40 cellular contexts compared by ENCODE assay signal in the genomic region with DNA sequence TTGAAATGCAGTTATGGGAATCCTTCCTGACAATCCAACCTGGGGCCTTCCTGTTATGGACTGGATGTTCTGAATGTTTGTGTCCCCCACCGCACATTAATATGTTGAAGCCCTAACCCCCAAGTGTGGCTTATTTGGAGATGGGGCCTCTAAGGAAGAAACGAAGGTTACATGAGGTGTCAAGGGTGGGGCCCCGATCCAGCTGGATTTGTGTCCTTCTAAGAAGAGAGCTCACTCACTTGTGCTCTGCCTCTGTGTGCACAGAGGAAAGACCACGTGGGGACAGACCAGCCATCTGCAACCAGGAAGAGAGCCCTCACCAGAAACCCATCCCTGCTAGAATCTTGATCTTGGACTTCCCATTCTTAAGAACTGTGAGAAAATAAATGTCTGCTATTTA. TPM values are rescaled to one million over a fixed set of nuclear protein-coding genes. Genes with fewer than 3 reads are reported as not detected.
A peak's percentile ranks its signal among the peaks of the same experiment; 100 is the strongest.
DNase-seq lines count a peak whose midpoint lies in the region; ATAC-seq, FAIRE-seq and TF ChIP-seq lines count a peak whose summit lies in the region.
"Had no signal": no experiment of that assay in that cellular context is flagged by ENCODE, and none has a peak within 500 bp of the region (broad histone marks: within the 10 kb centered on the region; RNA-seq: fewer than 3 reads in every experiment).

No MANE protein-coding gene starts in this region.

- POLR2A ChIA-PET in HepG2 (lab: Yijun Ruan, JAX) (no interaction called here), OCI-LY7 (lab: Charles Lee) (interaction anchor here (1.3 kb wide), 1 partner anchor 583 kb away, joined by 3 read pairs; no protein-coding TSS in a partner anchor), K562 (lab: Yijun Ruan, JAX) (no interaction called here)

- intact Hi-C loops in HepG2 (cut with micrococcal nuclease; ENCODE audit: unreplicated experiment): loop anchor here (5.0 to 10.0 kb wide), 2 partner anchors 532 to 599 kb away; partner anchors contain the start of genes R3HDM1 and ZRANB3
- intact Hi-C loops in right lobe of liver (cut with DNase I): loop anchor here in 1 of 2 donors (10.0 kb wide), 1 partner anchor 712 kb away; no protein-coding TSS in a partner anchor
- intact Hi-C loops in OCI-LY7 (cut with micrococcal nuclease; ENCODE audit: unreplicated experiment): loop anchor here (5.0 to 10.0 kb wide), 3 partner anchors 469 to 602 kb away; partner anchors contain the start of genes R3HDM1 and ZRANB3
- intact Hi-C loops in K562 (cut with micrococcal nuclease): loop anchor here (5.0 to 10.0 kb wide), 6 partner anchors 172 to 1382 kb away; partner anchors contain the start of genes R3HDM1 and ZRANB3
- intact Hi-C loops in colonic mucosa (cut with DNase I): loop anchor here (10.0 kb wide), 1 partner anchor 792 kb away; no protein-coding TSS in a partner anchor

- no peak overlapping the region for H3K4me3 ChIP-seq in HepG2 (replicated peaks in 1 of 3; ENCODE audit: insufficient read depth in 1 of 3, low read depth in 2 of 3, low read length in 3 of 3)
- no peak overlapping the region for H3K4me3 ChIP-seq in right lobe of liver
- no peak overlapping the region for H3K4me3 ChIP-seq in OCI-LY7 (ENCODE audit: low read depth, low read length, poor library complexity, severe bottlenecking)
- no peak overlapping the region for H3K4me3 ChIP-seq in K562
- no peak overlapping the region for H3K4me3 ChIP-seq in colonic mucosa
- H3K4me3 ChIP-seq: A549; BLaER1; BLaER1 treated with 17β-estradiol and CSF1 and Interleukin-3, amounts not matched to agents 10 nM and 100 nM had no signal

- CTCF ChIA-PET in HepG2 (lab: Yijun Ruan, JAX; ENCODE audit: low intra/inter-chr PET ratio, low total read pairs) (no interaction called here), OCI-LY7 (lab: Charles Lee; ENCODE audit: unreplicated experiment) (no interaction called here), K562 (lab: Yijun Ruan, JAX; ENCODE audit: low intra/inter-chr PET ratio) (no interaction called here)

- no peak overlapping the region for H2AFZ ChIP-seq in HepG2 (ENCODE audit: low read length)
- H2AFZ ChIP-seq in OCI-LY7 (ENCODE audit: low read length): 0 out of 2 replicates have a peak overlapping the region, but pooled peaks have one; percentile 34
- H2AFZ ChIP-seq in K562 (ENCODE audit: low read depth, low read length): peak overlapping the region; percentile 58; the same call in 1 of the 2 replicates

- H3K79me2 ChIP-seq in HepG2 (ENCODE audit: insufficient read depth, low read length) (no peaks in the 10 kb centered on the region), OCI-LY7 (ENCODE audit: insufficient read depth, low read depth, low read length) (no peaks in the 10 kb centered on the region), K562 (ENCODE audit: control insufficient read depth, insufficient read depth, low read length) (no peaks in the 10 kb centered on the region)

- H3K9me2 ChIP-seq in OCI-LY7 (ENCODE audit: insufficient read depth, low read length): no peaks in the 10 kb centered on the region

- in situ Hi-C loops in HepG2 (cut with HindIII; ENCODE audit: extremely low pct_ligation_motif_present, low pct_unique_long_range_greater_than_20kb): loop anchor here (5.0 kb wide), 1 partner anchor 699 kb away; no protein-coding TSS in a partner anchor
- in situ Hi-C loops in K562 (cut with MboI): no loop called here

- TF ChIP-seq CTCF in HepG2 (CRISPR knock-in tag; IDR thresholded peaks at IDR 0.05) (no peak), right lobe of liver (IDR thresholded peaks at IDR 0.05) (no peak), OCI-LY7 (conservative IDR thresholded peaks at IDR 0.05; ENCODE audit: low read length) (no peak), K562 (IDR thresholded peaks at IDR 0.05 in 2 of 3, conservative IDR thresholded peaks at IDR 0.05 in 1 of 3; ENCODE audit: insufficient read depth in 2 of 3, low read depth in 1 of 3, low read length in 3 of 3) (no peak), colonic mucosa (IDR thresholded peaks at IDR 0.05) (no peak)

- TF ChIP-seq RAD21 in HepG2 (CRISPR knock-in tag; IDR thresholded peaks at IDR 0.05) (no peak), K562 (CRISPR knock-in tag; conservative IDR thresholded peaks at IDR 0.05 in 1 of 2, IDR thresholded peaks at IDR 0.05 in 1 of 2) (no peak)

- ATAC-seq in HepG2 (no peak), right lobe of liver (no peak), K562 (no peak)
- ATAC-seq: A549; CD8-positive, alpha-beta T cell had no signal

- H3K27me3 ChIP-seq in HepG2 (ENCODE audit: control insufficient read depth in 1 of 2, insufficient read depth in 2 of 2, low read length in 2 of 2): peaks cover 0 to 10% of the 10 kb centered on the region in 2 experiments; a peak in 2 of 5 replicates
- H3K27me3 ChIP-seq in right lobe of liver: peaks cover 0 to 3% of the 10 kb centered on the region in 2 donors
- peaks cover 0 to 2% of the 10 kb centered on the region in 2 experiments; a peak in 1 of 5 replicates for H3K27me3 ChIP-seq in K562 (ENCODE audit: control insufficient read depth in 2 of 2, insufficient read depth in 2 of 2, low read length in 2 of 2)
- no peaks in the 10 kb centered on the region for H3K27me3 ChIP-seq in colonic mucosa
- H3K27me3 ChIP-seq: BE2C; BLaER1; BLaER1 treated with 17β-estradiol and CSF1 and Interleukin-3, amounts not matched to agents 10 nM and 100 nM had no signal

- no peak for TF ChIP-seq EP300 in HepG2 (IDR thresholded peaks at IDR 0.05; ENCODE audit: low read depth in 2 of 2, low read length in 2 of 2)
- no peak for TF ChIP-seq EP300 in HepG2 (CRISPR knock-in tag; IDR thresholded peaks at IDR 0.05; ENCODE audit: borderline replicate concordance)
- TF ChIP-seq EP300 in K562 (IDR thresholded peaks at IDR 0.05; ENCODE audit: low read length): no peak

- H4K20me1 ChIP-seq in HepG2 (ENCODE audit: insufficient read depth, low read length) (no peaks in the 10 kb centered on the region), OCI-LY7 (ENCODE audit: insufficient read depth, low read length) (no peaks in the 10 kb centered on the region), K562 (replicated peaks; ENCODE audit: control insufficient read depth, insufficient read depth, low read length) (no peaks in the 10 kb centered on the region)
- H4K20me1 ChIP-seq: BLaER1; BLaER1 treated with 17β-estradiol and CSF1 and Interleukin-3, amounts not matched to agents 10 nM and 100 nM had no signal

- no peak overlapping the region for H3K27ac ChIP-seq in HepG2 (ENCODE audit: extremely low read length, insufficient read depth, low read length)
- H3K27ac ChIP-seq in right lobe of liver: no peak overlapping the region
- H3K27ac ChIP-seq in OCI-LY7 (ENCODE audit: low read depth, low read length, poor library complexity, severe bottlenecking): no peak overlapping the region
- H3K27ac ChIP-seq in K562 (ENCODE audit: extremely low read depth, low read depth, low read length): no peak overlapping the region
- H3K27ac ChIP-seq in colonic mucosa: no peak overlapping the region
- H3K27ac ChIP-seq: 22Rv1; A549; BLaER1; BLaER1 treated with 17β-estradiol and CSF1 and Interleukin-3, amounts not matched to agents 10 nM and 100 nM; C4-2B had no signal

- H3K36me3 ChIP-seq in HepG2 (replicated peaks in 1 of 2; ENCODE audit: control insufficient read depth in 1 of 2, insufficient read depth in 2 of 2, low read length in 2 of 2): no peaks in the 10 kb centered on the region
- H3K36me3 ChIP-seq in right lobe of liver: no peaks in the 10 kb centered on the region
- no peaks in the 10 kb centered on the region for H3K36me3 ChIP-seq in OCI-LY7 (ENCODE audit: insufficient read depth, low read length)
- H3K36me3 ChIP-seq in K562 (ENCODE audit: control insufficient read depth, insufficient read depth, low read length): no peaks in the 10 kb centered on the region
- H3K36me3 ChIP-seq in colonic mucosa: no peaks in the 10 kb centered on the region
- H3K36me3 ChIP-seq: BE2C; BLaER1; BLaER1 treated with 17β-estradiol and CSF1 and Interleukin-3, amounts not matched to agents 10 nM and 100 nM had no signal

- no peak overlapping the region for H3K4me2 ChIP-seq in HepG2 (ENCODE audit: low read depth, low read length)
- no peak overlapping the region for H3K4me2 ChIP-seq in OCI-LY7 (ENCODE audit: low read length)
- H3K4me2 ChIP-seq in K562 (ENCODE audit: insufficient read depth, low read length): no peak overlapping the region
- H3K4me2 ChIP-seq: A549; BLaER1; BLaER1 treated with 17β-estradiol and CSF1 and Interleukin-3, amounts not matched to agents 10 nM and 100 nM had no signal

- H3K9me3 ChIP-seq in HepG2 (ENCODE audit: low read length) (no peaks in the 10 kb centered on the region), right lobe of liver (no peaks in the 10 kb centered on the region), OCI-LY7 (ENCODE audit: low read length) (no peaks in the 10 kb centered on the region), K562 (replicated peaks; ENCODE audit: control insufficient read depth, insufficient read depth, low read depth, low read length) (no peaks in the 10 kb centered on the region), colonic mucosa (no peaks in the 10 kb centered on the region)
- H3K9me3 ChIP-seq: A549; BE2C; BLaER1; BLaER1 treated with 17β-estradiol and CSF1 and Interleukin-3, amounts not matched to agents 10 nM and 100 nM; Caco-2 had no signal

- FAIRE-seq in HepG2 (lab: Jason Lieb, UNC) (no peak), K562 (lab: Jason Lieb, UNC) (no peak)
- FAIRE-seq: A204.1, A549, D721Med had no signal

- no peaks in the 10 kb centered on the region for H3K9me1 ChIP-seq in K562 (ENCODE audit: control insufficient read depth, insufficient read depth, low read length)

- DNase-seq in HepG2 (ENCODE audit: low spot score) (no peak), right lobe of liver (no peak), OCI-LY7 (ENCODE audit: low spot score) (peak; percentile 4), K562 (ENCODE audit: extremely low read depth in 1 of 4, low spot score in 3 of 4) (no peak), colonic mucosa (no peak), UCSD-AML1 (lab: John Stamatoyannopoulos, UW; ENCODE audit: unreplicated experiment) (no peak)
- DNase-seq: 8988T; ACHN; AML-193; BE2C; C1 segment of cervical spinal cord; Caco-2; Calu3; CD4-positive, alpha-beta memory T cell; CD4-positive, alpha-beta T cell; CD4-positive, CD25-positive, alpha-beta regulatory T cell; CD8-positive, alpha-beta memory T cell; CD8-positive, alpha-beta T cell; COR-L47; DMS 273 treated with DMSO at 0.1 percent for 48 hours; DMS153; DMS53; DMS79; DMS79 treated with DMSO at 0.1 percent for 48 hours; DND-41; EL had no signal

- no peak overlapping the region for H3K9ac ChIP-seq in HepG2 (ENCODE audit: insufficient read depth, low read depth, low read length)
- no peak overlapping the region for H3K9ac ChIP-seq in K562 (ENCODE audit: insufficient read depth in 1 of 2, low read depth in 2 of 2, low read length in 2 of 2)
- no peak overlapping the region for H3K9ac ChIP-seq in colonic mucosa (ENCODE audit: low read depth in 2 of 2, low read length in 2 of 2)
- H3K9ac ChIP-seq: BLaER1; BLaER1 treated with 17β-estradiol and CSF1 and Interleukin-3, amounts not matched to agents 10 nM and 100 nM had no signal

- H3K4me1 ChIP-seq in HepG2 (ENCODE audit: insufficient read depth, low read length) (peaks cover 6% of the 10 kb centered on the region), right lobe of liver (no peaks in the 10 kb centered on the region), OCI-LY7 (ENCODE audit: insufficient read depth, low read length, poor library complexity, severe bottlenecking) (no peaks in the 10 kb centered on the region), K562 (replicated peaks in 1 of 2; ENCODE audit: control insufficient read depth in 2 of 2, insufficient read depth in 2 of 2, low read length in 2 of 2) (peaks cover 0 to 8% of the 10 kb centered on the region in 2 experiments; a peak in 2 of 5 replicates), colonic mucosa (no peaks in the 10 kb centered on the region)
- H3K4me1 ChIP-seq: A549; BE2C; BLaER1; BLaER1 treated with 17β-estradiol and CSF1 and Interleukin-3, amounts not matched to agents 10 nM and 100 nM; Caco-2 had no signal

- 29% methylated on average over 4 of the region's 4 CpGs for WGBS in HepG2 (ENCODE audit: low lambda C conversion rate)
- 50% methylated on average over 1 of the region's 4 CpGs for WGBS in right lobe of liver (ENCODE audit: insufficient coverage, low coverage, low lambda C conversion rate, missing lambda C conversion rate)
- 24% methylated on average over 4 of the region's 4 CpGs for WGBS in K562 (ENCODE audit: insufficient coverage, low coverage, missing lambda C conversion rate)

- BruUV-seq in HepG2 (replicated peaks; lab: Mats Ljungman, UMichigan) (no TSS peak), OCI-LY7 (replicated peaks; lab: Mats Ljungman, UMichigan) (no TSS peak), K562 (replicated peaks; lab: Mats Ljungman, UMichigan) (no TSS peak)

- TF ChIP-seq POLR2A in HepG2 (IDR thresholded peaks at IDR 0.05; ENCODE audit: insufficient read depth in 1 of 2, low read depth in 2 of 2, low read length in 2 of 2) (no peak), right lobe of liver (IDR thresholded peaks at IDR 0.05) (no peak), K562 (conservative IDR thresholded peaks at IDR 0.05) (no peak)

RNA-seq across cellular contexts. Expression of gene MAP3K19, which starts 44.4 kb away (rescaled TPM):
- not detected in 2 replicates for total RNA-seq in HepG2 (2016; rRNA removed; fragmentation: Illumina TruSeq; extraction: Trizol)
- total RNA-seq in HepG2 (2016; cell fraction: cytosol; rRNA removed; fragmentation: Illumina TruSeq; extraction: Trizol; ENCODE audit: low read depth): not detected in 2 replicates
- total RNA-seq in HepG2 (2016; cell fraction: insoluble cytoplasmic fraction; rRNA removed; fragmentation: Illumina TruSeq; extraction: Trizol): not detected in 2 replicates
- not detected in 2 replicates for total RNA-seq in HepG2 (2016; cell fraction: membrane; rRNA removed; fragmentation: Illumina TruSeq; extraction: Trizol)
- total RNA-seq in HepG2 (2016; cell fraction: nucleus; rRNA removed; fragmentation: Illumina TruSeq; extraction: Trizol): not detected in 2 replicates
- not detected in 2 replicates for polyA plus RNA-seq in HepG2 (2011; rRNA removed)
- not detected in 2 replicates for polyA plus RNA-seq in HepG2 (2011; cell fraction: cytosol; rRNA removed)
- polyA plus RNA-seq in HepG2 (2011; cell fraction: nucleus; rRNA removed): not detected in 2 replicates
- polyA plus RNA-seq in HepG2 (2012): not detected in 2 replicates
- polyA plus RNA-seq in HepG2 (2016; cell fraction: cytosol; fragmentation: Illumina TruSeq; extraction: Trizol; ENCODE audit: low read depth): not detected in 2 replicates
- not detected in 2 replicates for polyA plus RNA-seq in HepG2 (2016; cell fraction: insoluble cytoplasmic fraction; fragmentation: Illumina TruSeq; extraction: Trizol; ENCODE audit: low read depth)
- polyA plus RNA-seq in HepG2 (2016; cell fraction: membrane; fragmentation: Illumina TruSeq; extraction: Trizol; ENCODE audit: low read depth): not detected in 2 replicates
- polyA plus RNA-seq in HepG2 (2016; cell fraction: nucleus; fragmentation: Illumina TruSeq; extraction: Trizol; ENCODE audit: insufficient read depth, low read depth): not detected in 2 replicates
- polyA minus RNA-seq in HepG2 (2011; rRNA and poly(A)+ RNA removed; ENCODE audit: low replicate concordance): not detected in 2 replicates
- polyA minus RNA-seq in HepG2 (2011; cell fraction: cytosol; rRNA and poly(A)+ RNA removed): not detected in 2 replicates
- polyA minus RNA-seq in HepG2 (2011; cell fraction: nucleus; rRNA and poly(A)+ RNA removed): not detected in 2 replicates
- not detected for total RNA-seq in right lobe of liver
- total RNA-seq in OCI-LY7 (2014; rRNA removed; shearing (Covaris generic)): not detected in 2 replicates
- total RNA-seq in OCI-LY7 (2022): not detected in 2 replicates
- not detected in 2 replicates for total RNA-seq in K562 (2011; cell fraction: chromatin; rRNA removed; ENCODE audit: low replicate concordance)
- not detected in 2 replicates for total RNA-seq in K562 (2011; cell fraction: nucleolus; rRNA removed)
- not detected in 2 replicates for total RNA-seq in K562 (2011; cell fraction: nucleoplasm; rRNA removed)
- total RNA-seq in K562 (2014; rRNA removed): not detected in 2 replicates
- total RNA-seq in K562 (2014; rRNA removed; fragmentation: Illumina TruSeq; extraction: Trizol): not detected in 2 replicates
- not detected in 2 replicates for total RNA-seq in K562 (2015; rRNA removed; fragmentation: Illumina TruSeq; extraction: Trizol)
- not detected in 2 replicates for total RNA-seq in K562 (2021)
- not detected in 2 replicates for polyA plus RNA-seq in K562 (2011; rRNA removed)
- polyA plus RNA-seq in K562 (2011; cell fraction: cytosol; rRNA removed): not detected in 2 replicates
- polyA plus RNA-seq in K562 (2011; cell fraction: nucleus; rRNA removed): not detected in 2 replicates
- polyA plus RNA-seq in K562 (2012): not detected in 2 replicates
- not detected in 2 replicates for polyA plus RNA-seq in K562 (2014; fragmentation: Illumina TruSeq; extraction: Trizol)
- not detected for polyA plus RNA-seq in K562 (2014; fragmentation: Nextera tagmentation; extraction: Ambion mirVana)
- polyA plus RNA-seq in K562 (2014; rRNA removed): 0.29 TPM in 1 of 2 replicates, not detected in the other
- polyA minus RNA-seq in K562 (2011; rRNA and poly(A)+ RNA removed): not detected in 2 replicates
- polyA minus RNA-seq in K562 (2011; cell fraction: cytosol; rRNA and poly(A)+ RNA removed): not detected in 2 replicates
- polyA minus RNA-seq in K562 (2011; cell fraction: nucleus; rRNA and poly(A)+ RNA removed): not detected in 2 replicates
- total RNA-seq in colonic mucosa: not detected
- total RNA-seq: A172; A673; B cell; Caco-2; Calu3; CD4-positive, alpha-beta memory T cell; CD4-positive, alpha-beta T cell; CD4-positive, CD25-positive, alpha-beta regulatory T cell; CD8-positive, alpha-beta memory T cell; CD8-positive, alpha-beta T cell; Daoy had no signal
- polyA plus RNA-seq: A549; AG04450; BJ; CD14-positive monocyte; CD4-positive, alpha-beta memory T cell; CD4-positive, CD25-positive, alpha-beta regulatory T cell; CD8-positive, alpha-beta memory T cell had no signal

RNA-seq across cellular contexts. Expression of gene RAB3GAP1, which starts 49.3 kb away (rescaled TPM):
- 48.8 and 61.5 TPM in 2 replicates for total RNA-seq in HepG2 (2016; rRNA removed; fragmentation: Illumina TruSeq; extraction: Trizol)
- total RNA-seq in HepG2 (2016; cell fraction: cytosol; rRNA removed; fragmentation: Illumina TruSeq; extraction: Trizol; ENCODE audit: low read depth): 10.1 and 10.4 TPM in 2 replicates
- total RNA-seq in HepG2 (2016; cell fraction: insoluble cytoplasmic fraction; rRNA removed; fragmentation: Illumina TruSeq; extraction: Trizol): 45.4 and 58.4 TPM in 2 replicates
- total RNA-seq in HepG2 (2016; cell fraction: membrane; rRNA removed; fragmentation: Illumina TruSeq; extraction: Trizol): 12.2 and 13.5 TPM in 2 replicates
- total RNA-seq in HepG2 (2016; cell fraction: nucleus; rRNA removed; fragmentation: Illumina TruSeq; extraction: Trizol): 54.7 and 54.9 TPM in 2 replicates
- 15.2 and 16.7 TPM in 2 replicates for polyA plus RNA-seq in HepG2 (2011; rRNA removed)
- polyA plus RNA-seq in HepG2 (2011; cell fraction: cytosol; rRNA removed): 8.9 and 14.0 TPM in 2 replicates
- 10.0 and 18.3 TPM in 2 replicates for polyA plus RNA-seq in HepG2 (2011; cell fraction: nucleus; rRNA removed)
- 40.0 and 40.4 TPM in 2 replicates for polyA plus RNA-seq in HepG2 (2012)
- 2.7 and 3.5 TPM in 2 replicates for polyA plus RNA-seq in HepG2 (2016; cell fraction: cytosol; fragmentation: Illumina TruSeq; extraction: Trizol; ENCODE audit: low read depth)
- 35.7 and 42.8 TPM in 2 replicates for polyA plus RNA-seq in HepG2 (2016; cell fraction: insoluble cytoplasmic fraction; fragmentation: Illumina TruSeq; extraction: Trizol; ENCODE audit: low read depth)
- 5.6 and 6.4 TPM in 2 replicates for polyA plus RNA-seq in HepG2 (2016; cell fraction: membrane; fragmentation: Illumina TruSeq; extraction: Trizol; ENCODE audit: low read depth)
- 40.5 and 41.0 TPM in 2 replicates for polyA plus RNA-seq in HepG2 (2016; cell fraction: nucleus; fragmentation: Illumina TruSeq; extraction: Trizol; ENCODE audit: insufficient read depth, low read depth)
- 10.6 and 21.9 TPM in 2 replicates for polyA minus RNA-seq in HepG2 (2011; rRNA and poly(A)+ RNA removed; ENCODE audit: low replicate concordance)
- polyA minus RNA-seq in HepG2 (2011; cell fraction: cytosol; rRNA and poly(A)+ RNA removed): 28.9 and 29.0 TPM in 2 replicates
- polyA minus RNA-seq in HepG2 (2011; cell fraction: nucleus; rRNA and poly(A)+ RNA removed): 76.7 and 89.1 TPM in 2 replicates
- 10 to 100 TPM; 13.9 to 17.8 (median 15.9) TPM for total RNA-seq in right lobe of liver
- 40.2 and 49.2 TPM in 2 replicates for total RNA-seq in OCI-LY7 (2014; rRNA removed; shearing (Covaris generic))
- total RNA-seq in OCI-LY7 (2022): 63.6 and 69.8 TPM in 2 replicates
- total RNA-seq in K562 (2011; cell fraction: chromatin; rRNA removed; ENCODE audit: low replicate concordance): 46.1 and 127 TPM in 2 replicates
- total RNA-seq in K562 (2011; cell fraction: nucleolus; rRNA removed): 17.7 and 24.5 TPM in 2 replicates
- 49.3 and 67.2 TPM in 2 replicates for total RNA-seq in K562 (2011; cell fraction: nucleoplasm; rRNA removed)
- total RNA-seq in K562 (2014; rRNA removed): 23.6 and 28.1 TPM in 2 replicates
- 48.6 and 56.6 TPM in 2 replicates for total RNA-seq in K562 (2014; rRNA removed; fragmentation: Illumina TruSeq; extraction: Trizol)
- total RNA-seq in K562 (2015; rRNA removed; fragmentation: Illumina TruSeq; extraction: Trizol): 38.0 and 40.7 TPM in 2 replicates
- 33.0 and 35.0 TPM in 2 replicates for total RNA-seq in K562 (2021)
- polyA plus RNA-seq in K562 (2011; rRNA removed): 19.1 and 25.0 TPM in 2 replicates
- polyA plus RNA-seq in K562 (2011; cell fraction: cytosol; rRNA removed): 7.2 and 17.3 TPM in 2 replicates
- polyA plus RNA-seq in K562 (2011; cell fraction: nucleus; rRNA removed): 14.1 and 18.3 TPM in 2 replicates
- polyA plus RNA-seq in K562 (2012): 28.3 and 38.9 TPM in 2 replicates
- 32.9 and 38.0 TPM in 2 replicates for polyA plus RNA-seq in K562 (2014; fragmentation: Illumina TruSeq; extraction: Trizol)
- polyA plus RNA-seq in K562 (2014; fragmentation: Nextera tagmentation; extraction: Ambion mirVana): 10 to 100 TPM; 15.5 to 35.6 TPM
- polyA plus RNA-seq in K562 (2014; rRNA removed): 24.4 and 27.3 TPM in 2 replicates
- polyA minus RNA-seq in K562 (2011; rRNA and poly(A)+ RNA removed): 66.9 and 67.5 TPM in 2 replicates
- 23.8 and 28.3 TPM in 2 replicates for polyA minus RNA-seq in K562 (2011; cell fraction: cytosol; rRNA and poly(A)+ RNA removed)
- 18.6 and 30.9 TPM in 2 replicates for polyA minus RNA-seq in K562 (2011; cell fraction: nucleus; rRNA and poly(A)+ RNA removed)
- total RNA-seq in colonic mucosa: 10 to 100 TPM; 34.3 to 47.9 TPM

Comparison
In these comparisons a context has a peak if more than half of its experiments do, and no peak if none do; other contexts are left out.
1. Of the 241 proteins assayed by ChIP-seq in both HepG2 and K562: peak only in HepG2: none; only in K562: USF2; in both: none; in neither: 240.